Comparison of ENCODE assay signal across 1 cellular context in genomic region chr11:83278351-83278750, GRCh38.
TF ChIP-seq lines count a peak whose summit lies in the region.

No MANE protein-coding gene starts in this region.

TF ChIP-seq in SK-N-SH, 30 proteins besides CTCF, POLR2A, EP300 and RAD21 (continued from another document):
- TF ChIP-seq IRF3 (IDR thresholded peaks at IDR 0.05; ENCODE audit: low read depth, low read length) (no peak), FOSL2 (IDR thresholded peaks at IDR 0.05; ENCODE audit: borderline replicate concordance, low read depth) (no peak), FOXJ3 (CRISPR knock-in tag; IDR thresholded peaks at IDR 0.05) (no peak)
